16 cellular contexts compared by ENCODE assay signal in the genomic region with DNA sequence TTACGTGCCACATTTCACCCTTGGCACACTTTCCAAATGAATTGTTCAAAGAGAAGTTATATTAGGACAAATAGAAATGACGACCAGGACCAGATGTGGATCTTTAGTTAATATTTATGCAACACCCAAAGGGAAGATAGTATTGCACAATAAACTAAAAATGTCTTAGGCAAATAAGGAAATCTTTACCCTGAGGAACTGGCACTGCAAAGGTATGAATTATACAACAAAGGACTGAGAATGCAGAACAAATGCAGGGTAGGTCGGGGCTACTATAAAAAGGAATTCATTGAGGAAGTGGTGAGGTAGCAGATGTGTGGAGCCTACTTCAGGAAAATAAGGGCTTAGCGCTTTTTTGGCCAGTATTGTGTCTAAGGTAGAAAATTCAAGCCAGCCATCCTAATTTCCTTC. TPM values are rescaled to one million over a fixed set of nuclear protein-coding genes. Genes with fewer than 3 reads are reported as not detected.
DNase-seq lines count a peak whose midpoint lies in the region; TF ChIP-seq lines count a peak whose summit lies in the region.
"Had no signal": no experiment of that assay in that cellular context is flagged by ENCODE, and none has a peak within 500 bp of the region (broad histone marks: within the 10 kb centered on the region; RNA-seq: fewer than 3 reads in every experiment).

No MANE protein-coding gene starts in this region.

- H3K36me3 ChIP-seq in Karpas-422 (ENCODE audit: insufficient read depth, low read length) (no peaks in the 10 kb centered on the region), iPS-20b (ENCODE audit: insufficient read depth, low read depth, low read length) (no peaks in the 10 kb centered on the region), vagina (no peaks in the 10 kb centered on the region)

- H3K79me2 ChIP-seq in Karpas-422 (ENCODE audit: low read length): no peaks in the 10 kb centered on the region

- H3K27me3 ChIP-seq in Karpas-422 (ENCODE audit: low read length) (no peaks in the 10 kb centered on the region), iPS-20b (ENCODE audit: insufficient read depth, low read length) (peaks cover 9% of the 10 kb centered on the region; the same call in 1 of the 2 replicates), vagina (no peaks in the 10 kb centered on the region)

- no peaks in the 10 kb centered on the region for H3K9me2 ChIP-seq in Karpas-422 (replicated peaks; ENCODE audit: insufficient read depth, low read length)

- H3K4me3 ChIP-seq in Karpas-422 (ENCODE audit: low read length) (peak overlapping the region; percentile 52), iPS-20b (ENCODE audit: low read length) (no peak overlapping the region), vagina (no peak overlapping the region)
- H3K4me3 ChIP-seq: psoas muscle had no signal

- H2AFZ ChIP-seq in Karpas-422 (ENCODE audit: low read length): peak overlapping the region; percentile 24; the same call in 1 of the 2 replicates

- H3K4me2 ChIP-seq in Karpas-422 (ENCODE audit: low read depth, low read length, poor library complexity, severe bottlenecking): peak overlapping the region; percentile 77

- DNase-seq in CD1c-positive myeloid dendritic cell (ENCODE audit: extremely low spot score) (peak; percentile 35), Karpas-422 (peak; percentile 66), EL (no peak), AG08396 (ENCODE audit: low spot score) (no peak), vagina (ENCODE audit: extremely low spot score in 2 of 2) (no peak)
- DNase-seq in stimulated activated CD4-positive, alpha-beta T cell treated with anti-CD3 and anti-CD28 coated beads, Interleukin-15, amount 100 ng/mL, for 24 hours: no peak
- DNase-seq: activated CD4-positive, alpha-beta memory T cell treated with anti-CD3 and anti-CD28 coated beads, Interleukin-2, amount 10 ng/mL, durations not matched to agents 7 days and 5 days; activated naive CD8-positive, alpha-beta T cell treated with anti-CD3 and anti-CD28 coated beads, Interleukin-2, amount 10 ng/mL, durations not matched to agents 7 days and 5 days; activated T-cell treated with anti-CD3 and anti-CD28 coated beads, Interleukin-2, amount 50 U/mL, for 72 hours; central memory CD4-positive, alpha-beta T cell; effector memory CD8-positive, alpha-beta T cell; NK-92 treated with Interleukin-12 subunit alpha and Interleukin-12 subunit beta, amount 100 ng/mL, for 24 hours; psoas muscle; stimulated activated CD4-positive, alpha-beta T cell treated with anti-CD3 and anti-CD28 coated beads, Interleukin-12 subunit alpha, Interleukin-12 subunit beta, amount 100 ng/mL, for 4 hours had no signal

- H3K9me3 ChIP-seq in Karpas-422 (ENCODE audit: low read length) (no peaks in the 10 kb centered on the region), iPS-20b (ENCODE audit: insufficient read depth, low read depth, low read length) (no peaks in the 10 kb centered on the region), vagina (no peaks in the 10 kb centered on the region)
- H3K9me3 ChIP-seq: psoas muscle had no signal

- no peaks in the 10 kb centered on the region for H4K20me1 ChIP-seq in Karpas-422 (ENCODE audit: insufficient read depth, low read depth, low read length)

- H3K27ac ChIP-seq in Karpas-422 (ENCODE audit: low read length) (peak overlapping the region; percentile 68), VCaP (peak overlapping the region; percentile 82), iPS-20b (ENCODE audit: low read length) (no peak overlapping the region), vagina (no peak overlapping the region)
- H3K27ac ChIP-seq: psoas muscle had no signal

- intact Hi-C loops in vagina (cut with DNase I): no loop called here

- H3K9ac ChIP-seq in Karpas-422 (ENCODE audit: low read length) (peak overlapping the region; percentile 36), iPS-20b (ENCODE audit: low read depth, low read length) (0 out of 2 replicates have a peak overlapping the region, but pooled peaks have one; percentile 7)

- peaks cover 63% of the 10 kb centered on the region for H3K4me1 ChIP-seq in Karpas-422 (ENCODE audit: low read length)
- H3K4me1 ChIP-seq in iPS-20b (ENCODE audit: insufficient read depth, low read length): peaks cover 5% of the 10 kb centered on the region; the same call in 1 of the 2 replicates
- H3K4me1 ChIP-seq in vagina: peaks cover 19% of the 10 kb centered on the region

- TF ChIP-seq CTCF in VCaP (conservative IDR thresholded peaks at IDR 0.05) (no peak), vagina (IDR thresholded peaks at IDR 0.05) (no peak)

- TF ChIP-seq POLR2A in vagina (IDR thresholded peaks at IDR 0.05): no peak

RNA-seq across cellular contexts. Expression of gene TMTC2, which starts 3.9 kb away (rescaled TPM):
- total RNA-seq in Karpas-422 (2014; rRNA removed; shearing (Covaris generic); ENCODE audit: low replicate concordance): 3.2 and 5.0 TPM in 2 replicates
- total RNA-seq in vagina: 15.5 TPM

Comparison
In these comparisons a context has a peak if more than half of its experiments do, and no peak if none do; other contexts are left out.
1. DNase-seq: peak in CD1c-positive myeloid dendritic cell (single experiment) and Karpas-422 (single experiment); none in EL (single experiment), stimulated activated CD4-positive, alpha-beta T cell treated with anti-CD3 and anti-CD28 coated beads, Interleukin-15, amount 100 ng/mL, for 24 hours (single experiment), AG08396 (single experiment) and vagina (0 of 2).
2. H3K27ac ChIP-seq: peak in Karpas-422 (single experiment) and VCaP (single experiment); none in iPS-20b (single experiment) and vagina (single experiment).